Comparison of ENCODE assay signal across 9 cellular contexts in genomic region chr22:46538816-46539163, GRCh38. TPM values are rescaled to one million over a fixed set of nuclear protein-coding genes. Genes with fewer than 3 reads are reported as not detected.
DNase-seq lines count a peak whose midpoint lies in the region; ATAC-seq and TF ChIP-seq lines count a peak whose summit lies in the region.
"Had no signal": no experiment of that assay in that cellular context is flagged by ENCODE, and none has a peak within 500 bp of the region (broad histone marks: within the 10 kb centered on the region; RNA-seq: fewer than 3 reads in every experiment).

No MANE protein-coding gene starts in this region.

- H3K27me3 ChIP-seq in iPS-15b (ENCODE audit: control insufficient read depth, insufficient read depth, low read length) (peaks cover 21% of the 10 kb centered on the region), stomach (peaks cover 0 to 72% (median 22%) of the 10 kb centered on the region in 3 donors), ovary (no peaks in the 10 kb centered on the region)

- no peak overlapping the region for H3K9ac ChIP-seq in iPS-15b (ENCODE audit: low read depth, low read length)

- in situ Hi-C loops in G401 (cut with HindIII; ENCODE audit: low sequenced_read_pairs), result no loop called here

- peaks cover 21% of the 10 kb centered on the region for H3K27me3 Mint-ChIP-seq in activated T-helper 17 cell treated with anti-CD3 and anti-CD28 coated beads, Interleukin-2, amount 50 U/mL, for 72 hours

- no peak overlapping the region for H3K27ac Mint-ChIP-seq in activated T-helper 17 cell treated with anti-CD3 and anti-CD28 coated beads, Interleukin-2, amount 50 U/mL, for 72 hours

- 6 to 21% (median 7%) methylated on average over 6 to 13 of the region's 13 CpGs for WGBS in stomach, 5 donors
- 3 to 7% (median 3%) methylated on average over 12 to 13 of the region's 13 CpGs for WGBS in ovary, 3 donors

- H3K4me3 ChIP-seq in iPS-15b (ENCODE audit: low read depth, low read length) (peak overlapping the region; percentile 31), stomach (peak overlapping the region; percentile 46 to 70 (median 58)), ovary (no peak overlapping the region)

- H3K36me3 Mint-ChIP-seq in activated T-helper 17 cell treated with anti-CD3 and anti-CD28 coated beads, Interleukin-2, amount 50 U/mL, for 72 hours (ENCODE audit: low read depth), result no peaks in the 10 kb centered on the region

- peak overlapping the region; percentile 49 for H3K4me3 Mint-ChIP-seq in activated T-helper 17 cell treated with anti-CD3 and anti-CD28 coated beads, Interleukin-2, amount 50 U/mL, for 72 hours

- peak; percentile 7 for DNase-seq in activated gamma-delta T cell treated with anti-CD3 and anti-CD28 coated beads, Interleukin-2, amount 50 U/mL, for 16 hours (ENCODE audit: low read depth)
- no peak for DNase-seq in activated gamma-delta T cell (lab: John Stamatoyannopoulos, UW)
- no peak for DNase-seq in stomach
- no peak for DNase-seq in NK-92 treated with Interleukin-12 subunit alpha and Interleukin-12 subunit beta, amount 100 ng/mL, for 24 hours (lab: John Stamatoyannopoulos, UW)
- DNase-seq in G401 (ENCODE audit: low spot score), result no peak
- no peak for DNase-seq in ovary
- DNase-seq: MM.1S had no signal

- TF ChIP-seq EP300 in stomach (IDR thresholded peaks at IDR 0.05) (no peak), ovary (IDR thresholded peaks at IDR 0.05) (no peak)

- H3K9me3 ChIP-seq in iPS-15b (ENCODE audit: control insufficient read depth, insufficient read depth, low read length), result no peaks in the 10 kb centered on the region
- H3K9me3 ChIP-seq in stomach, result no peaks in the 10 kb centered on the region
- no peaks in the 10 kb centered on the region for H3K9me3 ChIP-seq in ovary

- peaks cover 3% of the 10 kb centered on the region for H3K4me1 ChIP-seq in iPS-15b (ENCODE audit: control insufficient read depth, insufficient read depth, low read length)
- peaks cover 18 to 56% (median 31%) of the 10 kb centered on the region in 4 donors for H3K4me1 ChIP-seq in stomach
- no peaks in the 10 kb centered on the region for H3K4me1 ChIP-seq in ovary (ENCODE audit: insufficient read depth)

- TF ChIP-seq POLR2A in stomach (IDR thresholded peaks at IDR 0.05) (no peak), ovary (IDR thresholded peaks at IDR 0.05) (no peak)

- H3K4me1 Mint-ChIP-seq in activated T-helper 17 cell treated with anti-CD3 and anti-CD28 coated beads, Interleukin-2, amount 50 U/mL, for 72 hours, result no peaks in the 10 kb centered on the region

- H3K9me3 Mint-ChIP-seq in activated T-helper 17 cell treated with anti-CD3 and anti-CD28 coated beads, Interleukin-2, amount 50 U/mL, for 72 hours, result no peaks in the 10 kb centered on the region

- peak overlapping the region; percentile 32 to 80 (median 57) for H3K27ac ChIP-seq in stomach
- H3K27ac ChIP-seq in ovary, result no peak overlapping the region

- intact Hi-C loops in stomach (cut with DNase I; ENCODE audit: low total_unique reads) (loop anchor here (5.0 kb wide), 1 partner anchor 166 kb away; no protein-coding TSS in a partner anchor), ovary (cut with DNase I) (loop anchor here in 2 of 4 donors (10.0 kb wide), 2 partner anchors 174 to 544 kb away; no protein-coding TSS in a partner anchor)

- H3K36me3 ChIP-seq in iPS-15b (ENCODE audit: control insufficient read depth, insufficient read depth, low read length), result peaks cover 8% of the 10 kb centered on the region
- no peaks in the 10 kb centered on the region for H3K36me3 ChIP-seq in stomach
- H3K36me3 ChIP-seq in ovary, result no peaks in the 10 kb centered on the region

- no peak for TF ChIP-seq CTCF in stomach (IDR thresholded peaks at IDR 0.05)
- no peak for TF ChIP-seq CTCF in ovary (IDR thresholded peaks at IDR 0.05)

- peak; percentile 66 for ATAC-seq in activated T-helper 17 cell treated with anti-CD3 and anti-CD28 coated beads, Interleukin-2, amount 50 U/mL, for 72 hours (replicated peaks)

RNA-seq across cellular contexts. Expression of gene CELSR1, which starts 1.4 kb away (rescaled TPM):
- under 1 TPM; 0.32 to 0.48 TPM for total RNA-seq in activated T-helper 17 cell treated with anti-CD3 and anti-CD28 coated beads, Interleukin-2, amount 50 U/mL, for 72 hours
- total RNA-seq in stomach, result 10 to 100 TPM in 4 of 5 donors, under 1 TPM in 1; 0.29 to 78.2 (median 29.8) TPM
- polyA plus RNA-seq in stomach, result 10 to 100 TPM in 1 of 3 donors, 1 to 10 TPM in 2; 1.8 to 15.7 (median 4.6) TPM
- total RNA-seq in G401 (2014; rRNA removed; shearing (Covaris generic)), result 5.5 and 10.1 TPM in 2 replicates
- total RNA-seq in ovary, result 10 to 100 TPM in 1 of 7 donors, 1 to 10 TPM in 4, under 1 TPM in 2; 0.63 to 25.2 (median 4.1) TPM
- 1 to 10 TPM in 1 of 2 donors, under 1 TPM in 1; 0.75 to 1.7 TPM for polyA plus RNA-seq in ovary

Comparison
In these comparisons a context has a peak if more than half of its experiments do, and no peak if none do; other contexts are left out.
1. H3K27ac ChIP-seq: peak in stomach (5 of 5); none in ovary (0 of 2).